Comparison of ENCODE assay signal across 1 cellular context in the genomic region with DNA sequence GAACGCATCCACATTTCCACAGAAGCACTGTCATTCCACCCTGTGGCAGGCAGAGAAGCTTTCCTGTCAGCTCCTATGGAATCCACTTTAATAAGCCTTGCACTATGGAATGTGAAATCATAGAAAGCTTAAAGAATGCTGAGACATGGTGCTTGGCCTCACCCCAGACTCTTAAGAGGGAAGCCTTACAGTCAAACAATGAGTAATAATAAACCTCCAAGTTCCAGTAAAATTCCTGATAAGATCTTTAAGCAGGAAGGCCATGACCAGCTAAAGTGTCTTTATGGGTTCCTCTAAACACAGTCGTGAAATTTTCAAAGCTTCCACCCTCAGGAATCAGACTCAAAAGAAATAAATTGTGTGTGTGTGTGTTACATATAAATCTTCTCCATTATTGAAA.
TF ChIP-seq lines count a peak whose summit lies in the region.

No MANE protein-coding gene starts in this region.

TF ChIP-seq in A549, 52 proteins besides CTCF, POLR2A, EP300 and RAD21 (continued from another document):
- TF ChIP-seq BCL3 (IDR thresholded peaks at IDR 0.05) (no peak), JUNB (IDR thresholded peaks at IDR 0.05) (0 out of 2 replicates have a peak, but pooled peaks have one; percentile 32), KDM5A (IDR thresholded peaks at IDR 0.05) (no peak), GATA3 (IDR thresholded peaks at IDR 0.05; ENCODE audit: borderline replicate concordance) (peak; percentile 92), ESRRA (IDR thresholded peaks at IDR 0.05; ENCODE audit: borderline replicate concordance, low read length) (no peak), POLR2AphosphoS2 (conservative IDR thresholded peaks at IDR 0.05; ENCODE audit: low read length) (no peak), BHLHE40 (IDR thresholded peaks at IDR 0.05; ENCODE audit: low read depth, low read length) (no peak), ATOH8 (CRISPR knock-in tag; IDR thresholded peaks at IDR 0.05; ENCODE audit: low read depth) (no peak), FOSL2 (IDR thresholded peaks at IDR 0.05) (no peak), FOSL2 (CRISPR knock-in tag; IDR thresholded peaks at IDR 0.05) (peak; percentile 41), CBX2 (IDR thresholded peaks at IDR 0.05; ENCODE audit: borderline replicate concordance, low read depth) (no peak), HMGXB4 (CRISPR knock-in tag; IDR thresholded peaks at IDR 0.05; ENCODE audit: borderline replicate concordance) (no peak)
- TF ChIP-seq, protein P1, sequence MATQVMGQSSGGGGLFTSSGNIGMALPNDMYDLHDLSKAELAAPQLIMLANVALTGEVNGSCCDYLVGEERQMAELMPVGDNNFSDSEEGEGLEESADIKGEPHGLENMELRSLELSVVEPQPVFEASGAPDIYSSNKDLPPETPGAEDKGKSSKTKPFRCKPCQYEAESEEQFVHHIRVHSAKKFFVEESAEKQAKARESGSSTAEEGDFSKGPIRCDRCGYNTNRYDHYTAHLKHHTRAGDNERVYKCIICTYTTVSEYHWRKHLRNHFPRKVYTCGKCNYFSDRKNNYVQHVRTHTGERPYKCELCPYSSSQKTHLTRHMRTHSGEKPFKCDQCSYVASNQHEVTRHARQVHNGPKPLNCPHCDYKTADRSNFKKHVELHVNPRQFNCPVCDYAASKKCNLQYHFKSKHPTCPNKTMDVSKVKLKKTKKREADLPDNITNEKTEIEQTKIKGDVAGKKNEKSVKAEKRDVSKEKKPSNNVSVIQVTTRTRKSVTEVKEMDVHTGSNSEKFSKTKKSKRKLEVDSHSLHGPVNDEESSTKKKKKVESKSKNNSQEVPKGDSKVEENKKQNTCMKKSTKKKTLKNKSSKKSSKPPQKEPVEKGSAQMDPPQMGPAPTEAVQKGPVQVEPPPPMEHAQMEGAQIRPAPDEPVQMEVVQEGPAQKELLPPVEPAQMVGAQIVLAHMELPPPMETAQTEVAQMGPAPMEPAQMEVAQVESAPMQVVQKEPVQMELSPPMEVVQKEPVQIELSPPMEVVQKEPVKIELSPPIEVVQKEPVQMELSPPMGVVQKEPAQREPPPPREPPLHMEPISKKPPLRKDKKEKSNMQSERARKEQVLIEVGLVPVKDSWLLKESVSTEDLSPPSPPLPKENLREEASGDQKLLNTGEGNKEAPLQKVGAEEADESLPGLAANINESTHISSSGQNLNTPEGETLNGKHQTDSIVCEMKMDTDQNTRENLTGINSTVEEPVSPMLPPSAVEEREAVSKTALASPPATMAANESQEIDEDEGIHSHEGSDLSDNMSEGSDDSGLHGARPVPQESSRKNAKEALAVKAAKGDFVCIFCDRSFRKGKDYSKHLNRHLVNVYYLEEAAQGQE (IDR thresholded peaks at IDR 0.05), result no peak
